In genomic region chr12:93578221-93578620, GRCh38 we compare ENCODE assay signal across 25 cellular contexts. TPM values are rescaled to one million over a fixed set of nuclear protein-coding genes. Genes with fewer than 3 reads are reported as not detected.
DNase-seq lines count a peak whose midpoint lies in the region; ATAC-seq, FAIRE-seq and TF ChIP-seq lines count a peak whose summit lies in the region.
"Had no signal": no experiment of that assay in that cellular context is flagged by ENCODE, and none has a peak within 500 bp of the region (broad histone marks: within the 10 kb centered on the region; RNA-seq: fewer than 3 reads in every experiment).

No MANE protein-coding gene starts in this region.

- WGBS in right cardiac atrium = 68% methylated on average over 5 of the region's 5 CpGs
- 72% methylated on average over 5 of the region's 5 CpGs for WGBS in GM12878 (ENCODE audit: insufficient coverage, insufficient replicate concordance, low lambda C conversion rate, missing lambda C conversion rate)
- WGBS in trophoblast cell (ENCODE audit: extremely low coverage, insufficient coverage, insufficient read length) = no CpG with 5 or more reads among the region's 5 CpGs

- no peak overlapping the region for H4K8ac ChIP-seq in trophoblast cell (ENCODE audit: low read depth, low read length)

- H3K79me1 ChIP-seq in trophoblast cell (ENCODE audit: low read length) = peaks cover 4% of the 10 kb centered on the region

- no TSS peak for BruUV-seq in GM12878 (replicated peaks; lab: Mats Ljungman, UMichigan)

- no peak overlapping the region for H2BK12ac ChIP-seq in trophoblast cell (ENCODE audit: low read length)

- TF ChIP-seq RAD21 in GM12878 (IDR thresholded peaks at IDR 0.05; ENCODE audit: insufficient read depth, low read depth, low read length) = no peak

- ATAC-seq in right cardiac atrium (peak in 1 of 2 donors; percentile 23), left cardiac atrium (no peak), GM12878 (no peak), GM21723 (IDR thresholded peaks at IDR 0.05; ENCODE audit: unreplicated experiment) (no peak), HG03565 (IDR thresholded peaks at IDR 0.05; ENCODE audit: unreplicated experiment) (no peak)
- ATAC-seq: HCT116, Panc1 had no signal

- POLR2A ChIA-PET in GM12878 (lab: Charles Lee) = no interaction called here

- H2AFZ ChIP-seq in GM12878 (ENCODE audit: control insufficient read depth, low read depth, low read length) (no peak overlapping the region), parathyroid adenoma (no peak overlapping the region), trophoblast cell (ENCODE audit: insufficient read depth, low read length, poor library complexity) (no peak overlapping the region)

- H2BK120ac ChIP-seq in trophoblast cell (ENCODE audit: insufficient read depth, low read length, poor library complexity) = no peak overlapping the region

- no peaks in the 10 kb centered on the region for H3K9me3 ChIP-seq in right cardiac atrium (ENCODE audit: control insufficient read depth, low read length)
- no peaks in the 10 kb centered on the region for H3K9me3 ChIP-seq in GM12878 (replicated peaks; ENCODE audit: control insufficient read depth, insufficient read depth, low read length)
- no peaks in the 10 kb centered on the region for H3K9me3 ChIP-seq in parathyroid adenoma (ENCODE audit: control insufficient read depth, low read length)
- H3K9me3 ChIP-seq in vagina = no peaks in the 10 kb centered on the region
- no peaks in the 10 kb centered on the region for H3K9me3 ChIP-seq in trophoblast cell (ENCODE audit: insufficient read depth, low read depth, low read length)
- H3K9me3 ChIP-seq: BLaER1 had no signal

- no peak for TF ChIP-seq EP300 in GM12878 (IDR thresholded peaks at IDR 0.05; ENCODE audit: borderline replicate concordance in 1 of 2, control insufficient read depth in 1 of 2, low read depth in 2 of 2, low read length in 2 of 2)

- H3K4me3 ChIP-seq in right cardiac atrium (ENCODE audit: low read length) (no peak overlapping the region), GM12878 (no peak overlapping the region), parathyroid adenoma (ENCODE audit: low read depth, low read length) (peak overlapping the region; percentile 99), vagina (peak overlapping the region; percentile 43 to 94), trophoblast cell (ENCODE audit: low read depth, low read length) (no peak overlapping the region)
- H3K4me3 ChIP-seq: BLaER1 had no signal

- FAIRE-seq in GM12878 (lab: Jason Lieb, UNC) = no peak
- FAIRE-seq: A204.1, GM18507 had no signal

- peak overlapping the region; percentile 67 for H3K27ac ChIP-seq in right cardiac atrium (ENCODE audit: low read length)
- no peak overlapping the region for H3K27ac ChIP-seq in GM12878 (ENCODE audit: control insufficient read depth, insufficient read depth)
- peak overlapping the region; percentile 99 for H3K27ac ChIP-seq in parathyroid adenoma
- H3K27ac ChIP-seq in vagina = peak overlapping the region; percentile 99
- H3K27ac ChIP-seq in trophoblast cell (ENCODE audit: low read depth, low read length) = no peak overlapping the region
- H3K27ac ChIP-seq: BLaER1, RWPE1 had no signal

- in situ Hi-C loops in GM12878 (cut with MboI) = no loop called here

- no peak overlapping the region for H3K4me2 ChIP-seq in GM12878 (ENCODE audit: control insufficient read depth, insufficient read depth)
- H3K4me2 ChIP-seq in parathyroid adenoma (ENCODE audit: low read length) = peak overlapping the region; percentile 58
- no peak overlapping the region for H3K4me2 ChIP-seq in trophoblast cell (ENCODE audit: low read length)
- H3K4me2 ChIP-seq: BLaER1 had no signal

- DNase-seq in right cardiac atrium = no peak
- DNase-seq in left cardiac atrium = no peak
- no peak for DNase-seq in GM12878 (ENCODE audit: low read depth, low spot score)
- no peak for DNase-seq in vagina (ENCODE audit: extremely low spot score in 2 of 2)
- no peak for DNase-seq in trophoblast cell
- DNase-seq: CD4-positive, CD25-positive, alpha-beta regulatory T cell; DMS153; Karpas-422; MV-4-11; NCI-H1105; NCI-H146; NCI-H1930; NCI-H510A; NCI-H69; SHP77 had no signal

- H3K4me1 ChIP-seq in right cardiac atrium (ENCODE audit: control insufficient read depth, insufficient read depth, low read length) (peaks cover 5% of the 10 kb centered on the region), GM12878 (ENCODE audit: control insufficient read depth, insufficient read depth, low read length) (no peaks in the 10 kb centered on the region), parathyroid adenoma (peaks cover 48% of the 10 kb centered on the region), vagina (peaks cover 40% of the 10 kb centered on the region), trophoblast cell (ENCODE audit: control insufficient read depth in 1 of 2, insufficient read depth in 2 of 2, low read length in 2 of 2) (peaks cover 5 to 10% of the 10 kb centered on the region in 2 experiments)

- H3K4ac ChIP-seq in trophoblast cell (ENCODE audit: low read depth, low read length) = no peak overlapping the region

- no peak overlapping the region for H3K9ac ChIP-seq in GM12878 (ENCODE audit: control insufficient read depth, insufficient read depth, low read length)
- H3K9ac ChIP-seq in parathyroid adenoma = no peak overlapping the region
- no peak overlapping the region for H3K9ac ChIP-seq in trophoblast cell (ENCODE audit: low read length)
- H3K9ac ChIP-seq: BLaER1 had no signal

- H4K20me1 ChIP-seq in GM12878 (ENCODE audit: control insufficient read depth, insufficient read depth) = no peaks in the 10 kb centered on the region

- no peak overlapping the region for H3K14ac ChIP-seq in trophoblast cell (ENCODE audit: low read length)

- no peak for TF ChIP-seq CTCF in GM12878 (IDR thresholded peaks at IDR 0.05 in 2 of 3, conservative IDR thresholded peaks at IDR 0.05 in 1 of 3; ENCODE audit: control insufficient read depth in 2 of 3, extremely low read depth in 1 of 3, insufficient read depth in 1 of 3, low read depth in 3 of 3, low read length in 3 of 3)
- no peak for TF ChIP-seq CTCF in parathyroid adenoma (IDR thresholded peaks at IDR 0.05)
- no peak for TF ChIP-seq CTCF in vagina (IDR thresholded peaks at IDR 0.05)

- H4K12ac ChIP-seq in trophoblast cell (ENCODE audit: low read depth, low read length) = no peak overlapping the region

- intact Hi-C loops in right cardiac atrium (cut with DNase I) (loop anchor here in 1 of 4 donors (10.0 kb wide), 1 partner anchor 97 kb away; the partner anchor contains the start of gene CRADD), left cardiac atrium (cut with DNase I) (loop anchor here in 1 of 2 donors (10.0 kb wide), 1 partner anchor 167 kb away; no protein-coding TSS in a partner anchor), GM12878 (cut with micrococcal nuclease; ENCODE audit: unreplicated experiment) (no loop called here), vagina (cut with DNase I) (loop anchor here (10.0 kb wide), 1 partner anchor 237 kb away; no protein-coding TSS in a partner anchor)

- RAD21 ChIA-PET in GM12878 (lab: Charles Lee; ENCODE audit: unreplicated experiment) = interaction anchor here (0.7 kb wide), 1 partner anchor 77 kb away, joined by 3 read pairs; no protein-coding TSS in a partner anchor

- H3K36me3 ChIP-seq in GM12878 (ENCODE audit: control insufficient read depth in 2 of 2, insufficient read depth in 2 of 2, low read length in 1 of 2) = no peaks in the 10 kb centered on the region
- H3K36me3 ChIP-seq in parathyroid adenoma (ENCODE audit: control insufficient read depth, insufficient read depth, low read length) = peaks cover 5% of the 10 kb centered on the region
- peaks cover 0 to 10% of the 10 kb centered on the region in 2 donors for H3K36me3 ChIP-seq in vagina
- peaks cover 0 to 1% of the 10 kb centered on the region in 2 experiments for H3K36me3 ChIP-seq in trophoblast cell (ENCODE audit: control insufficient read depth in 1 of 2, insufficient read depth in 2 of 2, low read length in 2 of 2)
- H3K36me3 ChIP-seq: BLaER1 had no signal

- H3K79me2 ChIP-seq in GM12878 (ENCODE audit: control insufficient read depth, insufficient read depth, low read length) = no peaks in the 10 kb centered on the region
- peaks cover 66% of the 10 kb centered on the region for H3K79me2 ChIP-seq in parathyroid adenoma
- no peaks in the 10 kb centered on the region for H3K79me2 ChIP-seq in trophoblast cell (ENCODE audit: control insufficient read depth, insufficient read depth, low read length, poor library complexity)

- H4K91ac ChIP-seq in trophoblast cell (ENCODE audit: low read depth, low read length) = no peak overlapping the region

- CTCF ChIA-PET in GM12878 (lab: Yijun Ruan, JAX) = interaction anchor here (1.2 to 1.4 kb wide), 2 partner anchors 522 to 524 kb away, joined by 4 read pairs; no protein-coding TSS in a partner anchor

- H2AK5ac ChIP-seq in trophoblast cell (ENCODE audit: low read length) = no peak overlapping the region

- no peak overlapping the region for H2BK5ac ChIP-seq in trophoblast cell (ENCODE audit: low read depth, low read length, poor library complexity)

- H3K27me3 ChIP-seq in right cardiac atrium (ENCODE audit: control insufficient read depth, insufficient read depth) = no peaks in the 10 kb centered on the region
- peaks cover under 1 to 8% of the 10 kb centered on the region in 2 experiments; a peak in 3 of 4 replicates for H3K27me3 ChIP-seq in GM12878 (replicated peaks in 1 of 2; ENCODE audit: control insufficient read depth in 2 of 2, insufficient read depth in 2 of 2, low read length in 1 of 2)
- H3K27me3 ChIP-seq in parathyroid adenoma (ENCODE audit: control insufficient read depth, insufficient read depth, low read length) = no peaks in the 10 kb centered on the region
- no peaks in the 10 kb centered on the region for H3K27me3 ChIP-seq in vagina
- H3K27me3 ChIP-seq in trophoblast cell (ENCODE audit: insufficient read depth, low read length) = no peaks in the 10 kb centered on the region

- SMC1A ChIA-PET in GM12878 (lab: Charles Lee; ENCODE audit: uncharacterized antibody, unreplicated experiment) = interaction anchor here (0.8 kb wide), 1 partner anchor 16 kb away, joined by 3 read pairs; no protein-coding TSS in a partner anchor

- TF ChIP-seq POLR2A in GM12878 (IDR thresholded peaks at IDR 0.05; ENCODE audit: low read depth, low read length) (no peak), vagina (IDR thresholded peaks at IDR 0.05) (no peak)

- no peak overlapping the region for H3K18ac ChIP-seq in trophoblast cell (ENCODE audit: low read length)

- no peak overlapping the region for H3K23ac ChIP-seq in trophoblast cell (ENCODE audit: low read length)

RNA-seq across cellular contexts. Expression of gene SOCS2, which starts 5.7 kb away (rescaled TPM):
- total RNA-seq in right cardiac atrium (10 to 100 TPM; 11.3 to 19.1 (median 14.6) TPM), left cardiac atrium (10 to 100 TPM; 12.0 to 18.4 TPM), GM12878 (2014; rRNA removed) (8.0 and 16.0 TPM in 2 replicates), GM12878 (2014; rRNA removed; fragmentation: Illumina TruSeq; extraction: Trizol) (9.7 and 10.1 TPM in 2 replicates), GM12878 (2021) (8.5 and 9.4 TPM in 2 replicates), vagina (79.3 TPM)
- polyA plus RNA-seq in right cardiac atrium (16.9 TPM), GM12878 (2011; rRNA removed) (2.6 and 3.5 TPM in 2 replicates), GM12878 (2014; fragmentation: Illumina TruSeq; extraction: Trizol) (12.0 and 18.8 TPM in 2 replicates), GM12878 (2014; fragmentation: Nextera tagmentation; extraction: Ambion mirVana) (1 to 10 TPM; 3.7 TPM), GM12878 (2014; rRNA removed) (11.5 and 12.7 TPM in 2 replicates), GM12878 (2016; fragmentation: Nextera tagmentation; extraction: Ambion mirVana) (1 to 10 TPM; 5.1 to 6.5 TPM)
- total RNA-seq in GM12878 (2013; cell fraction: nucleolus; rRNA removed) = 5.3 and 9.2 TPM in 2 replicates
- polyA plus RNA-seq in GM12878 (2011; ENCODE audit: low read depth) = 2.0 TPM
- polyA plus RNA-seq in GM12878 (2011; cell fraction: cytosol; rRNA removed) = 1.5 and 1.9 TPM in 2 replicates
- 4.3 and 4.9 TPM in 2 replicates for polyA plus RNA-seq in GM12878 (2011; cell fraction: nucleus; rRNA removed)
- 4.6 and 4.7 TPM in 2 replicates for polyA plus RNA-seq in GM12878 (2012)
- polyA minus RNA-seq in GM12878 (2011; rRNA and poly(A)+ RNA removed) = 1.2 and 1.6 TPM in 2 replicates
- polyA minus RNA-seq in GM12878 (2011; cell fraction: cytosol; rRNA and poly(A)+ RNA removed) = 0.73 and 2.0 TPM in 2 replicates
- polyA minus RNA-seq in GM12878 (2011; cell fraction: nucleus; rRNA and poly(A)+ RNA removed) = 1.9 TPM in 2 replicates
- polyA plus RNA-seq in trophoblast cell (2013) = 13.0 and 14.5 TPM in 2 replicates
- total RNA-seq: OCI-LY7 had no signal

Comparison
In these comparisons a context has a peak if more than half of its experiments do, and no peak if none do; other contexts are left out.
1. H3K27ac ChIP-seq: peak in right cardiac atrium (single experiment), parathyroid adenoma (single experiment) and vagina (single experiment); none in GM12878 (single experiment) and trophoblast cell (single experiment).
2. H3K4me3 ChIP-seq: peak in parathyroid adenoma (single experiment) and vagina (2 of 2); none in right cardiac atrium (single experiment), GM12878 (single experiment) and trophoblast cell (single experiment).